In genomic region chr14:64232095-64232830, GRCh38 we compare ENCODE assay signal across 8 cellular contexts.
DNase-seq lines count a peak whose midpoint lies in the region; ATAC-seq and FAIRE-seq lines count a peak whose summit lies in the region.

No MANE protein-coding gene starts in this region.

- no peaks in the 10 kb centered on the region for H3K9me3 Mint-ChIP-seq in activated naive CD8-positive, alpha-beta T cell (ENCODE audit: low read depth)
- H3K9me3 Mint-ChIP-seq in natural killer cell treated with Interleukin-12 subunit alpha and Interleukin-12 subunit beta and Interleukin-15 and Interleukin-18, amount 100 ng/mL, for 72 hours: no peaks in the 10 kb centered on the region

- H3K4me1 Mint-ChIP-seq in activated naive CD8-positive, alpha-beta T cell (ENCODE audit: low read depth): peaks cover 11% of the 10 kb centered on the region
- peaks cover 23 to 25% of the 10 kb centered on the region in 2 donors for H3K4me1 Mint-ChIP-seq in natural killer cell treated with Interleukin-12 subunit alpha and Interleukin-12 subunit beta and Interleukin-15 and Interleukin-18, amount 100 ng/mL, for 72 hours (ENCODE audit: low read depth in 2 of 2)

- no peak for FAIRE-seq in frontal cortex (lab: Jason Lieb, UNC)

- H3K36me3 Mint-ChIP-seq in activated naive CD8-positive, alpha-beta T cell: peaks cover 6% of the 10 kb centered on the region
- H3K36me3 Mint-ChIP-seq in natural killer cell treated with Interleukin-12 subunit alpha and Interleukin-12 subunit beta and Interleukin-15 and Interleukin-18, amount 100 ng/mL, for 72 hours: no peaks in the 10 kb centered on the region

- peak overlapping the region; percentile 59 for H3K27ac Mint-ChIP-seq in activated naive CD8-positive, alpha-beta T cell
- H3K27ac Mint-ChIP-seq in natural killer cell treated with Interleukin-12 subunit alpha and Interleukin-12 subunit beta and Interleukin-15 and Interleukin-18, amount 100 ng/mL, for 72 hours: peak overlapping the region; percentile 67 to 71

- no peak overlapping the region for H3K4me3 Mint-ChIP-seq in activated naive CD8-positive, alpha-beta T cell
- peak overlapping the region; percentile 36 for H3K4me3 Mint-ChIP-seq in natural killer cell treated with Interleukin-12 subunit alpha and Interleukin-12 subunit beta and Interleukin-15 and Interleukin-18, amount 100 ng/mL, for 72 hours

- no peak for DNase-seq in natural killer cell treated with Interleukin-12 subunit alpha and Interleukin-12 subunit beta and Interleukin-15 and Interleukin-18, amount 100 ng/mL, for 72 hours (ENCODE audit: low spot score)
- DNase-seq in frontal cortex (ENCODE audit: low spot score in 2 of 2) (no peak), SIG-M5 (lab: John Stamatoyannopoulos, UW) (no peak), AML-193 (lab: John Stamatoyannopoulos, UW) (no peak)

- H3K27me3 Mint-ChIP-seq in activated naive CD8-positive, alpha-beta T cell: no peaks in the 10 kb centered on the region
- no peaks in the 10 kb centered on the region for H3K27me3 Mint-ChIP-seq in natural killer cell treated with Interleukin-12 subunit alpha and Interleukin-12 subunit beta and Interleukin-15 and Interleukin-18, amount 100 ng/mL, for 72 hours

- ATAC-seq in GM18517 (IDR thresholded peaks at IDR 0.05; ENCODE audit: unreplicated experiment): peak; percentile 22
- peak; percentile 27 for ATAC-seq in HG03095 (IDR thresholded peaks at IDR 0.05; ENCODE audit: unreplicated experiment)
- peak; percentile 89 to 92 for ATAC-seq in natural killer cell treated with Interleukin-12 subunit alpha and Interleukin-12 subunit beta and Interleukin-15 and Interleukin-18, amount 100 ng/mL, for 72 hours
- no peak for ATAC-seq in GM19035 (IDR thresholded peaks at IDR 0.05; ENCODE audit: unreplicated experiment)
